Comparison of ENCODE assay signal across 1 cellular context in genomic region chr6:116570856-116571682, GRCh38.
TF ChIP-seq lines count a peak whose summit lies in the region.

Gene RWDD1 (plus strand): TSS chr6:116571504. CDS start chr6:116571583, 79 bp downstream.

TF ChIP-seq in HepG2, 621 proteins besides CTCF, POLR2A, EP300 and RAD21 (continued from another document and continues in another):
- TF ChIP-seq DBP (CRISPR knock-in tag; IDR thresholded peaks at IDR 0.05; ENCODE audit: not compliant biosample characterization): peak; percentile 59
- TF ChIP-seq MTF2 (CRISPR knock-in tag; IDR thresholded peaks at IDR 0.05; ENCODE audit: borderline replicate concordance): peak; percentile 30; the same call in 1 of the 2 replicates
- TF ChIP-seq, protein P1, sequence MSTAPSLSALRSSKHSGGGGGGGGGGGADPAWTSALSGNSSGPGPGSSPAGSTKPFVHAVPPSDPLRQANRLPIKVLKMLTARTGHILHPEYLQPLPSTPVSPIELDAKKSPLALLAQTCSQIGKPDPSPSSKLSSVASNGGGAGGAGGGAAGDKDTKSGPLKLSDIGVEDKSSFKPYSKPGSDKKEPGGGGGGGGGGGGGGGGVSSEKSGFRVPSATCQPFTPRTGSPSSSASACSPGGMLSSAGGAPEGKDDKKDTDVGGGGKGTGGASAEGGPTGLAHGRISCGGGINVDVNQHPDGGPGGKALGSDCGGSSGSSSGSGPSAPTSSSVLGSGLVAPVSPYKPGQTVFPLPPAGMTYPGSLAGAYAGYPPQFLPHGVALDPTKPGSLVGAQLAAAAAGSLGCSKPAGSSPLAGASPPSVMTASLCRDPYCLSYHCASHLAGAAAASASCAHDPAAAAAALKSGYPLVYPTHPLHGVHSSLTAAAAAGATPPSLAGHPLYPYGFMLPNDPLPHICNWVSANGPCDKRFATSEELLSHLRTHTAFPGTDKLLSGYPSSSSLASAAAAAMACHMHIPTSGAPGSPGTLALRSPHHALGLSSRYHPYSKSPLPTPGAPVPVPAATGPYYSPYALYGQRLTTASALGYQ (CRISPR knock-in tag; IDR thresholded peaks at IDR 0.05): peak; percentile 82
- TF ChIP-seq MTF1 (CRISPR knock-in tag; IDR thresholded peaks at IDR 0.05): 0 out of 2 replicates have a peak, but pooled peaks have one; percentile 29
- peak; percentile 89; the same call in 1 of the 2 replicates for TF ChIP-seq ZNF749 (CRISPR knock-in tag; IDR thresholded peaks at IDR 0.05; ENCODE audit: borderline replicate concordance)
- TF ChIP-seq RFX5 (IDR thresholded peaks at IDR 0.05; ENCODE audit: low read depth, low read length): no peak; the same call in 1 of the 2 replicates
- TF ChIP-seq GATAD1 (CRISPR knock-in tag; IDR thresholded peaks at IDR 0.05): peak; percentile 97
- TF ChIP-seq, protein P2, sequence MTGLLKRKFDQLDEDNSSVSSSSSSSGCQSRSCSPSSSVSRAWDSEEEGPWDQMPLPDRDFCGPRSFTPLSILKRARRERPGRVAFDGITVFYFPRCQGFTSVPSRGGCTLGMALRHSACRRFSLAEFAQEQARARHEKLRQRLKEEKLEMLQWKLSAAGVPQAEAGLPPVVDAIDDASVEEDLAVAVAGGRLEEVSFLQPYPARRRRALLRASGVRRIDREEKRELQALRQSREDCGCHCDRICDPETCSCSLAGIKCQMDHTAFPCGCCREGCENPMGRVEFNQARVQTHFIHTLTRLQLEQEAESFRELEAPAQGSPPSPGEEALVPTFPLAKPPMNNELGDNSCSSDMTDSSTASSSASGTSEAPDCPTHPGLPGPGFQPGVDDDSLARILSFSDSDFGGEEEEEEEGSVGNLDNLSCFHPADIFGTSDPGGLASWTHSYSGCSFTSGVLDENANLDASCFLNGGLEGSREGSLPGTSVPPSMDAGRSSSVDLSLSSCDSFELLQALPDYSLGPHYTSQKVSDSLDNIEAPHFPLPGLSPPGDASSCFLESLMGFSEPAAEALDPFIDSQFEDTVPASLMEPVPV (CRISPR knock-in tag; IDR thresholded peaks at IDR 0.05): peak; percentile 95
- TF ChIP-seq AKAP8 (CRISPR knock-in tag; IDR thresholded peaks at IDR 0.05): peak; percentile 92
- TF ChIP-seq, protein P3, sequence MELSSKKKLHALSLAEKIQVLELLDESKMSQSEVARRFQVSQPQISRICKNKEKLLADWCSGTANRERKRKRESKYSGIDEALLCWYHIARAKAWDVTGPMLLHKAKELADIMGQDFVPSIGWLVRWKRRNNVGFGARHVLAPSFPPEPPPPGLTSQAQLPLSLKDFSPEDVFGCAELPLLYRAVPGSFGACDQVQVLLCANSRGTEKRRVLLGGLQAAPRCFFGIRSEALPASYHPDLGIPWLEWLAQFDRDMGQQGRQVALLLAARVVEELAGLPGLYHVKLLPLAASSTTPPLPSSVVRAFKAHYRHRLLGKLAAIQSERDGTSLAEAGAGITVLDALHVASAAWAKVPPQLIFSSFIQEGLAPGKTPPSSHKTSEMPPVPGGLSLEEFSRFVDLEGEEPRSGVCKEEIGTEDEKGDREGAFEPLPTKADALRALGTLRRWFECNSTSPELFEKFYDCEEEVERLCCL (CRISPR knock-in tag; IDR thresholded peaks at IDR 0.05; ENCODE audit: borderline replicate concordance): no peak
- no peak for TF ChIP-seq ZNF468 (CRISPR knock-in tag; IDR thresholded peaks at IDR 0.05)
- TF ChIP-seq ZSCAN21 (CRISPR knock-in tag; IDR thresholded peaks at IDR 0.05; ENCODE audit: borderline replicate concordance): peak; percentile 95
- TF ChIP-seq DR1 (CRISPR knock-in tag; IDR thresholded peaks at IDR 0.05): peak; percentile 99
- TF ChIP-seq CCDC6 (CRISPR knock-in tag; IDR thresholded peaks at IDR 0.05): peak; percentile 96
- no peak for TF ChIP-seq GPN1 (CRISPR knock-in tag; IDR thresholded peaks at IDR 0.05; ENCODE audit: borderline replicate concordance)
- no peak; the same call in none of the 2 replicates for TF ChIP-seq ISX (CRISPR knock-in tag; conservative IDR thresholded peaks at IDR 0.05)
- TF ChIP-seq, protein P4, sequence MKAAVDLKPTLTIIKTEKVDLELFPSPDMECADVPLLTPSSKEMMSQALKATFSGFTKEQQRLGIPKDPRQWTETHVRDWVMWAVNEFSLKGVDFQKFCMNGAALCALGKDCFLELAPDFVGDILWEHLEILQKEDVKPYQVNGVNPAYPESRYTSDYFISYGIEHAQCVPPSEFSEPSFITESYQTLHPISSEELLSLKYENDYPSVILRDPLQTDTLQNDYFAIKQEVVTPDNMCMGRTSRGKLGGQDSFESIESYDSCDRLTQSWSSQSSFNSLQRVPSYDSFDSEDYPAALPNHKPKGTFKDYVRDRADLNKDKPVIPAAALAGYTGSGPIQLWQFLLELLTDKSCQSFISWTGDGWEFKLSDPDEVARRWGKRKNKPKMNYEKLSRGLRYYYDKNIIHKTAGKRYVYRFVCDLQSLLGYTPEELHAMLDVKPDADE (CRISPR knock-in tag; IDR thresholded peaks at IDR 0.05): no peak; the same call in 1 of the 2 replicates
- TF ChIP-seq NR2F6 (IDR thresholded peaks at IDR 0.05): no peak
- peak; percentile 55 for TF ChIP-seq NR2F6 (CRISPR knock-in tag; IDR thresholded peaks at IDR 0.05)
- TF ChIP-seq, protein P5, sequence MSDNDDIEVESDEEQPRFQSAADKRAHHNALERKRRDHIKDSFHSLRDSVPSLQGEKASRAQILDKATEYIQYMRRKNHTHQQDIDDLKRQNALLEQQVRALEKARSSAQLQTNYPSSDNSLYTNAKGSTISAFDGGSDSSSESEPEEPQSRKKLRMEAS (IDR thresholded peaks at IDR 0.05): peak; percentile 83
- no peak for TF ChIP-seq SP1 (IDR thresholded peaks at IDR 0.05)
- peak; percentile 77; the same call in 1 of the 2 replicates for TF ChIP-seq SP1 (CRISPR knock-in tag; IDR thresholded peaks at IDR 0.05)
- TF ChIP-seq MIER3 (CRISPR knock-in tag; IDR thresholded peaks at IDR 0.05; ENCODE audit: borderline replicate concordance): peak; percentile 99
- TF ChIP-seq ZNF770 (CRISPR knock-in tag; IDR thresholded peaks at IDR 0.05): peak; percentile 92
- TF ChIP-seq SMYD3 (CRISPR knock-in tag; IDR thresholded peaks at IDR 0.05): peak; percentile 92; the same call in 1 of the 2 replicates
- TF ChIP-seq MED1 (CRISPR knock-in tag; IDR thresholded peaks at IDR 0.05): peak; percentile 75
- peak; percentile 82; the same call in 1 of the 2 replicates for TF ChIP-seq ZNF253 (CRISPR knock-in tag; IDR thresholded peaks at IDR 0.05; ENCODE audit: borderline replicate concordance)
- TF ChIP-seq ZNF709 (CRISPR knock-in tag; IDR thresholded peaks at IDR 0.05): peak; percentile 95
- TF ChIP-seq, protein P6, sequence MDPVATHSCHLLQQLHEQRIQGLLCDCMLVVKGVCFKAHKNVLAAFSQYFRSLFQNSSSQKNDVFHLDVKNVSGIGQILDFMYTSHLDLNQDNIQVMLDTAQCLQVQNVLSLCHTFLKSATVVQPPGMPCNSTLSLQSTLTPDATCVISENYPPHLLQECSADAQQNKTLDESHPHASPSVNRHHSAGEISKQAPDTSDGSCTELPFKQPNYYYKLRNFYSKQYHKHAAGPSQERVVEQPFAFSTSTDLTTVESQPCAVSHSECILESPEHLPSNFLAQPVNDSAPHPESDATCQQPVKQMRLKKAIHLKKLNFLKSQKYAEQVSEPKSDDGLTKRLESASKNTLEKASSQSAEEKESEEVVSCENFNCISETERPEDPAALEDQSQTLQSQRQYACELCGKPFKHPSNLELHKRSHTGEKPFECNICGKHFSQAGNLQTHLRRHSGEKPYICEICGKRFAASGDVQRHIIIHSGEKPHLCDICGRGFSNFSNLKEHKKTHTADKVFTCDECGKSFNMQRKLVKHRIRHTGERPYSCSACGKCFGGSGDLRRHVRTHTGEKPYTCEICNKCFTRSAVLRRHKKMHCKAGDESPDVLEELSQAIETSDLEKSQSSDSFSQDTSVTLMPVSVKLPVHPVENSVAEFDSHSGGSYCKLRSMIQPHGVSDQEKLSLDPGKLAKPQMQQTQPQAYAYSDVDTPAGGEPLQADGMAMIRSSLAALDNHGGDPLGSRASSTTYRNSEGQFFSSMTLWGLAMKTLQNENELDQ (CRISPR knock-in tag; IDR thresholded peaks at IDR 0.05; ENCODE audit: borderline replicate concordance): peak; percentile 18; the same call in 1 of the 2 replicates
- TF ChIP-seq, protein P7, sequence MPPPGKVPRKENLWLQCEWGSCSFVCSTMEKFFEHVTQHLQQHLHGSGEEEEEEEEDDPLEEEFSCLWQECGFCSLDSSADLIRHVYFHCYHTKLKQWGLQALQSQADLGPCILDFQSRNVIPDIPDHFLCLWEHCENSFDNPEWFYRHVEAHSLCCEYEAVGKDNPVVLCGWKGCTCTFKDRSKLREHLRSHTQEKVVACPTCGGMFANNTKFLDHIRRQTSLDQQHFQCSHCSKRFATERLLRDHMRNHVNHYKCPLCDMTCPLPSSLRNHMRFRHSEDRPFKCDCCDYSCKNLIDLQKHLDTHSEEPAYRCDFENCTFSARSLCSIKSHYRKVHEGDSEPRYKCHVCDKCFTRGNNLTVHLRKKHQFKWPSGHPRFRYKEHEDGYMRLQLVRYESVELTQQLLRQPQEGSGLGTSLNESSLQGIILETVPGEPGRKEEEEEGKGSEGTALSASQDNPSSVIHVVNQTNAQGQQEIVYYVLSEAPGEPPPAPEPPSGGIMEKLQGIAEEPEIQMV (CRISPR knock-in tag; IDR thresholded peaks at IDR 0.05; ENCODE audit: low read depth): peak; percentile 91; the same call in 1 of the 2 replicates
- TF ChIP-seq ZNF160 (CRISPR knock-in tag; IDR thresholded peaks at IDR 0.05): peak; percentile 95
- peak; percentile 51; the same call in 1 of the 2 replicates for TF ChIP-seq ZNF33A (CRISPR knock-in tag; IDR thresholded peaks at IDR 0.05; ENCODE audit: borderline replicate concordance)
- TF ChIP-seq HOXD1 (CRISPR knock-in tag; IDR thresholded peaks at IDR 0.05): peak; percentile 93
- TF ChIP-seq ZNF879 (CRISPR knock-in tag; IDR thresholded peaks at IDR 0.05): no peak
- TF ChIP-seq ZNF136 (CRISPR knock-in tag; IDR thresholded peaks at IDR 0.05; ENCODE audit: low read depth): peak; percentile 46
- TF ChIP-seq ATF4 (CRISPR knock-in tag; IDR thresholded peaks at IDR 0.05): peak in 1 of 2 experiments; percentile 51; a peak in 1 of 4 replicates
- no peak for TF ChIP-seq SETDB1 (CRISPR knock-in tag; IDR thresholded peaks at IDR 0.05; ENCODE audit: borderline replicate concordance)
- TF ChIP-seq TEAD3 (CRISPR knock-in tag; optimal IDR thresholded peaks at IDR 0.05; ENCODE audit: borderline replicate concordance): peak; percentile 79
- peak; percentile 94 for TF ChIP-seq TMF1 (CRISPR knock-in tag; IDR thresholded peaks at IDR 0.05; ENCODE audit: low read depth)
- no peak for TF ChIP-seq SRSF4 (IDR thresholded peaks at IDR 0.05; ENCODE audit: low read depth, low read length, poor library complexity, severe bottlenecking)
- peak; percentile 94 for TF ChIP-seq GFI1 (CRISPR knock-in tag; IDR thresholded peaks at IDR 0.05; ENCODE audit: borderline replicate concordance)
- TF ChIP-seq, protein P8, sequence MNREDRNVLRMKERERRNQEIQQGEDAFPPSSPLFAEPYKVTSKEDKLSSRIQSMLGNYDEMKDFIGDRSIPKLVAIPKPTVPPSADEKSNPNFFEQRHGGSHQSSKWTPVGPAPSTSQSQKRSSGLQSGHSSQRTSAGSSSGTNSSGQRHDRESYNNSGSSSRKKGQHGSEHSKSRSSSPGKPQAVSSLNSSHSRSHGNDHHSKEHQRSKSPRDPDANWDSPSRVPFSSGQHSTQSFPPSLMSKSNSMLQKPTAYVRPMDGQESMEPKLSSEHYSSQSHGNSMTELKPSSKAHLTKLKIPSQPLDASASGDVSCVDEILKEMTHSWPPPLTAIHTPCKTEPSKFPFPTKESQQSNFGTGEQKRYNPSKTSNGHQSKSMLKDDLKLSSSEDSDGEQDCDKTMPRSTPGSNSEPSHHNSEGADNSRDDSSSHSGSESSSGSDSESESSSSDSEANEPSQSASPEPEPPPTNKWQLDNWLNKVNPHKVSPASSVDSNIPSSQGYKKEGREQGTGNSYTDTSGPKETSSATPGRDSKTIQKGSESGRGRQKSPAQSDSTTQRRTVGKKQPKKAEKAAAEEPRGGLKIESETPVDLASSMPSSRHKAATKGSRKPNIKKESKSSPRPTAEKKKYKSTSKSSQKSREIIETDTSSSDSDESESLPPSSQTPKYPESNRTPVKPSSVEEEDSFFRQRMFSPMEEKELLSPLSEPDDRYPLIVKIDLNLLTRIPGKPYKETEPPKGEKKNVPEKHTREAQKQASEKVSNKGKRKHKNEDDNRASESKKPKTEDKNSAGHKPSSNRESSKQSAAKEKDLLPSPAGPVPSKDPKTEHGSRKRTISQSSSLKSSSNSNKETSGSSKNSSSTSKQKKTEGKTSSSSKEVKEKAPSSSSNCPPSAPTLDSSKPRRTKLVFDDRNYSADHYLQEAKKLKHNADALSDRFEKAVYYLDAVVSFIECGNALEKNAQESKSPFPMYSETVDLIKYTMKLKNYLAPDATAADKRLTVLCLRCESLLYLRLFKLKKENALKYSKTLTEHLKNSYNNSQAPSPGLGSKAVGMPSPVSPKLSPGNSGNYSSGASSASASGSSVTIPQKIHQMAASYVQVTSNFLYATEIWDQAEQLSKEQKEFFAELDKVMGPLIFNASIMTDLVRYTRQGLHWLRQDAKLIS (CRISPR knock-in tag; IDR thresholded peaks at IDR 0.05): no peak
- no peak for TF ChIP-seq RAD51 (IDR thresholded peaks at IDR 0.05; ENCODE audit: borderline replicate concordance)
